ENCODE assay signal across 1 cellular context in the genomic region with DNA sequence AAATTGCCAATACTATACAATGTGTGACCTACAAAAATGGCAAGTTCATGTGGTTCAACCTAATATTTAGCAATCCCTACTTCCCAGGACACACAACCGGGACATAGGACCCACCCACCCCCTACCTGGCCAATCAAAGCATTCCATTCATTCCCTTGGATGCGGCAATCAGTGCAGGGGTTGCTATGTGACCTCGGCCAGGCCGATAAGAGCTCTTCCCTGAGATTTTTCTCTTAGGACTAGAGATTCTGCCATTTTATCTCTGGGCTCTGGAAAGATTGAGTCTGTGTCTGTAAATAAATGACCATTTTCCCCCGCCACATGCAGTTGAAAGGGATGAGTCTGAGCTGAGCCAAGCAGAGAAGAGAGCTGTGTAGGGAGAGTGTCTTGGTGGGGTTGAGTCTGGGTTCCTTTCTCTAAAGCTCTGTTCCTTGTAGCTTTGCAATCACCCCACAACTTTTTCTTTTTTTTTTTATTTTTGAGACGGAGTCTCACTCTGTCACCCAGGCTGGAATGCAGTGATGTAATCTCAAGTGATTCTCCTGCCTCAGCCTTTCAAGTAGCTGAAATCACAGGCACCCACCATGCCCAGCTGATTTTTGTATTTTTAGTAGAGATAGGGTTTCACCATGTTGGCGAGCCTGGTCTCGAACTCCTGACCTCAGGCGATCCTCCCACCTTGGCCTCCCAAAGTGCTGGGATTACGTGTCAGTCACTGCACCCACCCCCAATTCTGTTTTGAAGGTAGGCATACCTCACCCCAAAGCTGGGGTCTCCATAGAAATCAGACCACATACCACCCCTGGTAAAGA.
TF ChIP-seq lines count a peak whose summit lies in the region.

No MANE protein-coding gene starts in this region.

TF ChIP-seq in WTC11, 78 proteins besides CTCF, POLR2A, EP300 and RAD21 (continued from another document):
- TF ChIP-seq, protein P1, sequence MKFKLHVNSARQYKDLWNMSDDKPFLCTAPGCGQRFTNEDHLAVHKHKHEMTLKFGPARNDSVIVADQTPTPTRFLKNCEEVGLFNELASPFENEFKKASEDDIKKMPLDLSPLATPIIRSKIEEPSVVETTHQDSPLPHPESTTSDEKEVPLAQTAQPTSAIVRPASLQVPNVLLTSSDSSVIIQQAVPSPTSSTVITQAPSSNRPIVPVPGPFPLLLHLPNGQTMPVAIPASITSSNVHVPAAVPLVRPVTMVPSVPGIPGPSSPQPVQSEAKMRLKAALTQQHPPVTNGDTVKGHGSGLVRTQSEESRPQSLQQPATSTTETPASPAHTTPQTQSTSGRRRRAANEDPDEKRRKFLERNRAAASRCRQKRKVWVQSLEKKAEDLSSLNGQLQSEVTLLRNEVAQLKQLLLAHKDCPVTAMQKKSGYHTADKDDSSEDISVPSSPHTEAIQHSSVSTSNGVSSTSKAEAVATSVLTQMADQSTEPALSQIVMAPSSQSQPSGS (CRISPR knock-in tag; IDR thresholded peaks at IDR 0.05; ENCODE audit: borderline replicate concordance, low read depth) = no peak
- TF ChIP-seq, protein P2, sequence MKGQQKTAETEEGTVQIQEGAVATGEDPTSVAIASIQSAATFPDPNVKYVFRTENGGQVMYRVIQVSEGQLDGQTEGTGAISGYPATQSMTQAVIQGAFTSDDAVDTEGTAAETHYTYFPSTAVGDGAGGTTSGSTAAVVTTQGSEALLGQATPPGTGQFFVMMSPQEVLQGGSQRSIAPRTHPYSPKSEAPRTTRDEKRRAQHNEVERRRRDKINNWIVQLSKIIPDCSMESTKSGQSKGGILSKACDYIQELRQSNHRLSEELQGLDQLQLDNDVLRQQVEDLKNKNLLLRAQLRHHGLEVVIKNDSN (CRISPR knock-in tag; IDR thresholded peaks at IDR 0.05) = no peak
